ENCODE assay signal across 8 cellular contexts in genomic region chr16:67169642-67170167, GRCh38. TPM values are rescaled to one million over a fixed set of nuclear protein-coding genes. Genes with fewer than 3 reads are reported as not detected.
A peak's percentile ranks its signal among the peaks of the same experiment; 100 is the strongest.
DNase-seq lines count a peak whose midpoint lies in the region; ATAC-seq and TF ChIP-seq lines count a peak whose summit lies in the region.

No MANE protein-coding gene starts in this region.

- peaks cover 25% of the 10 kb centered on the region for H3K27me3 Mint-ChIP-seq in activated T-helper 17 cell treated with anti-CD3 and anti-CD28 coated beads, Interleukin-2, amount 50 U/mL, for 72 hours

- intact Hi-C loops in heart left ventricle (cut with DNase I), result loop anchor here in 3 of 10 donors (5.0 to 10.0 kb wide), 2 partner anchors 55 to 78 kb away; partner anchors contain the start of genes FHOD1 (in 2 of the 3) and SLC9A5 (in 2 of the 3)

- H3K4me1 ChIP-seq in heart left ventricle, result peaks cover under 1 to 60% (median 51%) of the 10 kb centered on the region in 12 donors

- DNase-seq in EH (ENCODE audit: low read depth), result peak; percentile 34
- peak in 1 of 5 donors; percentile 72 for DNase-seq in heart left ventricle
- peak; percentile 73 for DNase-seq in retina
- DNase-seq in NCI-H2081 (lab: John Stamatoyannopoulos, UW), result no peak
- DNase-seq in NCI-H2107 (lab: John Stamatoyannopoulos, UW), result no peak

- H3K27ac Mint-ChIP-seq in activated T-helper 17 cell treated with anti-CD3 and anti-CD28 coated beads, Interleukin-2, amount 50 U/mL, for 72 hours, result peak overlapping the region; percentile 92

- WGBS in heart left ventricle, 4 donors, result 7 to 16% (median 8%) methylated on average over 24 of the region's 24 CpGs

- no peaks in the 10 kb centered on the region for H3K9me3 Mint-ChIP-seq in activated T-helper 17 cell treated with anti-CD3 and anti-CD28 coated beads, Interleukin-2, amount 50 U/mL, for 72 hours

- H3K4me1 Mint-ChIP-seq in activated T-helper 17 cell treated with anti-CD3 and anti-CD28 coated beads, Interleukin-2, amount 50 U/mL, for 72 hours, result peaks cover 39% of the 10 kb centered on the region

- H3K9me3 ChIP-seq in heart left ventricle, result no peaks in the 10 kb centered on the region

- peaks cover 0 to 36% (median 2%) of the 10 kb centered on the region in 9 donors for H3K27me3 ChIP-seq in heart left ventricle

- ATAC-seq in activated T-helper 17 cell treated with anti-CD3 and anti-CD28 coated beads, Interleukin-2, amount 50 U/mL, for 72 hours (replicated peaks), result no peak
- ATAC-seq in heart left ventricle (peak in 2 of 4 donors; percentile 0 to 8), GM18867 (IDR thresholded peaks at IDR 0.05; ENCODE audit: unreplicated experiment) (no peak)

- no peak for TF ChIP-seq EP300 in Ishikawa (IDR thresholded peaks at IDR 0.05; ENCODE audit: borderline replicate concordance)

- H3K36me3 Mint-ChIP-seq in activated T-helper 17 cell treated with anti-CD3 and anti-CD28 coated beads, Interleukin-2, amount 50 U/mL, for 72 hours (ENCODE audit: low read depth), result peaks cover 84% of the 10 kb centered on the region

- H3K36me3 ChIP-seq in heart left ventricle, result no peaks in the 10 kb centered on the region

- TF ChIP-seq RAD21 in Ishikawa (IDR thresholded peaks at IDR 0.05; ENCODE audit: low read depth), result peak; percentile 27; the same call in 1 of the 2 replicates

- H3K27ac ChIP-seq in heart left ventricle, result peak overlapping the region; percentile 89 to 98 (median 95)

- H3K4me3 ChIP-seq in heart left ventricle, result peak overlapping the region; percentile 1 to 71 (median 57)

- TF ChIP-seq POLR2A in heart left ventricle (IDR thresholded peaks at IDR 0.05), result no peak

- TF ChIP-seq CTCF in heart left ventricle (IDR thresholded peaks at IDR 0.05), result peak; percentile 41 to 65 (median 58)

- peak overlapping the region; percentile 99 for H3K4me3 Mint-ChIP-seq in activated T-helper 17 cell treated with anti-CD3 and anti-CD28 coated beads, Interleukin-2, amount 50 U/mL, for 72 hours

TF ChIP-seq in Ishikawa, 13 proteins besides CTCF, POLR2A, EP300 and RAD21:
- TF ChIP-seq, protein P1, sequence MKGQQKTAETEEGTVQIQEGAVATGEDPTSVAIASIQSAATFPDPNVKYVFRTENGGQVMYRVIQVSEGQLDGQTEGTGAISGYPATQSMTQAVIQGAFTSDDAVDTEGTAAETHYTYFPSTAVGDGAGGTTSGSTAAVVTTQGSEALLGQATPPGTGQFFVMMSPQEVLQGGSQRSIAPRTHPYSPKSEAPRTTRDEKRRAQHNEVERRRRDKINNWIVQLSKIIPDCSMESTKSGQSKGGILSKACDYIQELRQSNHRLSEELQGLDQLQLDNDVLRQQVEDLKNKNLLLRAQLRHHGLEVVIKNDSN (IDR thresholded peaks at IDR 0.05), result no peak
- peak; percentile 74; the same call in 1 of the 2 replicates for TF ChIP-seq ZBTB7A (IDR thresholded peaks at IDR 0.05; ENCODE audit: low read depth)

RNA-seq across cellular contexts. Expression of gene NOL3, which starts 0.6 kb away (rescaled TPM):
- total RNA-seq in activated T-helper 17 cell treated with anti-CD3 and anti-CD28 coated beads, Interleukin-2, amount 50 U/mL, for 72 hours, result 100 to 1,000 TPM in 1 of 2 donors, 10 to 100 TPM in 1; 30.0 to 194 TPM
- 100 to 1,000 TPM in 1 of 9 donors, 10 to 100 TPM in 8; 64.9 to 119 (median 77.4) TPM for total RNA-seq in heart left ventricle
- polyA plus RNA-seq in heart left ventricle, result 100 to 1,000 TPM; 112 to 121 TPM

RNA-seq across cellular contexts. Expression of gene HSF4, which starts 5.2 kb away (rescaled TPM):
- 100 to 1,000 TPM in 1 of 2 donors, 10 to 100 TPM in 1; 71.3 to 325 TPM for total RNA-seq in activated T-helper 17 cell treated with anti-CD3 and anti-CD28 coated beads, Interleukin-2, amount 50 U/mL, for 72 hours
- total RNA-seq in heart left ventricle, result 10 to 100 TPM; 11.6 to 62.4 (median 35.4) TPM
- 10 to 100 TPM in 1 of 2 donors, 1 to 10 TPM in 1; 5.9 to 62.5 TPM for polyA plus RNA-seq in heart left ventricle

RNA-seq across cellular contexts. Expression of gene FBXL8, which starts 9.9 kb away (rescaled TPM):
- 100 to 1,000 TPM in 1 of 2 donors, 10 to 100 TPM in 1; 33.1 to 108 TPM for total RNA-seq in activated T-helper 17 cell treated with anti-CD3 and anti-CD28 coated beads, Interleukin-2, amount 50 U/mL, for 72 hours
- total RNA-seq in heart left ventricle, result 10 to 100 TPM in 1 of 9 donors, 1 to 10 TPM in 8; 5.0 to 13.4 (median 7.2) TPM
- polyA plus RNA-seq in heart left ventricle, result 1 to 10 TPM; 5.4 to 9.2 TPM

RNA-seq across cellular contexts. Expression of gene TRADD, which starts 10.0 kb away (rescaled TPM):
- 10 to 100 TPM; 36.3 to 65.9 TPM for total RNA-seq in activated T-helper 17 cell treated with anti-CD3 and anti-CD28 coated beads, Interleukin-2, amount 50 U/mL, for 72 hours
- 10 to 100 TPM in 4 of 9 donors, 1 to 10 TPM in 5; 4.7 to 14.3 (median 8.4) TPM for total RNA-seq in heart left ventricle
- polyA plus RNA-seq in heart left ventricle, result 10 to 100 TPM in 1 of 2 donors, 1 to 10 TPM in 1; 6.8 to 16.2 TPM

RNA-seq across cellular contexts. Expression of gene MATCAP1, which starts 14.1 kb away (rescaled TPM):
- total RNA-seq in activated T-helper 17 cell treated with anti-CD3 and anti-CD28 coated beads, Interleukin-2, amount 50 U/mL, for 72 hours, result 100 to 1,000 TPM in 1 of 2 donors, 10 to 100 TPM in 1; 47.0 to 118 TPM
- total RNA-seq in heart left ventricle, result 10 to 100 TPM in 5 of 9 donors, 1 to 10 TPM in 4; 4.1 to 21.6 (median 11.1) TPM
- 10 to 100 TPM; 10.2 to 15.5 TPM for polyA plus RNA-seq in heart left ventricle

Comparison
In these comparisons a context has a peak if more than half of its experiments do, and no peak if none do; other contexts are left out.
1. DNase-seq: peak in EH (single experiment) and retina (single experiment); none in NCI-H2081 (0 of 2) and NCI-H2107 (single experiment).